ENCODE assay signal across 21 cellular contexts in the genomic region with DNA sequence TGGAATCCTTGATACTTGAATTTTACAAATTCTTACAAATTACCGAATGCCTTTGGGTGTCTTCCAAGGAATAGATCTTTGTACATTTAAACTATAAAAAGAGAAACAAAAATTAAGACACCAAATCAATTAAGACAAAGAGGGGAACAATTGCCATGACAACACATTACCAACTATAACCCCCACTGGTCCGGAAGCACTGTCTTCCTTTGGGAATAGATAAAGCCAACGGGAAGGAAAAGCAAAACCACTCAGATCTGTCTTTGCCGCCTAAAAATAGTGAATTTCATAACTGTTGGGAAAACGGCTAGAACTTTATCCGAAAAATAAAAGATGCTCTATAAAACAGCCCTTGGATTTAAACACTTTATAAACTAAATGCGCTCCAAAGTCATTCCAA. TPM values are rescaled to one million over a fixed set of nuclear protein-coding genes. Genes with fewer than 3 reads are reported as not detected.
A peak's percentile ranks its signal among the peaks of the same experiment; 100 is the strongest.
DNase-seq lines count a peak whose midpoint lies in the region; ATAC-seq, FAIRE-seq and TF ChIP-seq lines count a peak whose summit lies in the region.
"Had no signal": no experiment of that assay in that cellular context is flagged by ENCODE, and none has a peak within 500 bp of the region (broad histone marks: within the 10 kb centered on the region; RNA-seq: fewer than 3 reads in every experiment).

No MANE protein-coding gene starts in this region.

- no peak overlapping the region for H2AFZ ChIP-seq in K562 (ENCODE audit: low read depth, low read length)
- no peak overlapping the region for H2AFZ ChIP-seq in endothelial cell of umbilical vein (ENCODE audit: low read depth, low read length)
- H2AFZ ChIP-seq: GM23248 had no signal

- H3K9me1 ChIP-seq in K562 (ENCODE audit: control insufficient read depth, insufficient read depth, low read length) (no peaks in the 10 kb centered on the region), endothelial cell of umbilical vein (replicated peaks; ENCODE audit: control insufficient read depth, extremely low read depth, insufficient read depth, low read length) (no peaks in the 10 kb centered on the region)

- peak overlapping the region; percentile 89 for H3K27ac ChIP-seq in BLaER1
- peak overlapping the region in 9 of 11 experiments; percentile 16 to 97 (median 93); a peak in 18 of 22 replicates for H3K27ac ChIP-seq in BLaER1 treated with 17β-estradiol and CSF1 and Interleukin-3, amounts not matched to agents 10 nM and 100 nM
- no peak overlapping the region for H3K27ac ChIP-seq in K562 (ENCODE audit: extremely low read depth, low read depth, low read length)
- H3K27ac ChIP-seq in endothelial cell of umbilical vein (ENCODE audit: insufficient read depth, low read depth, low read length), result no peak overlapping the region
- H3K27ac ChIP-seq: GM23248 had no signal

- H3K4me1 Mint-ChIP-seq in activated CD4-positive, alpha-beta memory T cell treated with anti-CD3 and anti-CD28 coated beads, Interleukin-2, amount 10 ng/mL, durations not matched to agents 7 days and 5 days, result peaks cover 9% of the 10 kb centered on the region
- H3K4me1 Mint-ChIP-seq in activated CD4-positive, alpha-beta T cell treated with anti-CD3 and anti-CD28 coated beads for 36 hours, result peaks cover 7% of the 10 kb centered on the region

- H3K9me3 Mint-ChIP-seq in activated CD4-positive, alpha-beta memory T cell treated with anti-CD3 and anti-CD28 coated beads, Interleukin-2, amount 10 ng/mL, durations not matched to agents 7 days and 5 days, result no peaks in the 10 kb centered on the region
- H3K9me3 Mint-ChIP-seq in activated CD4-positive, alpha-beta T cell treated with anti-CD3 and anti-CD28 coated beads for 36 hours (ENCODE audit: low read depth), result no peaks in the 10 kb centered on the region
- H3K9me3 Mint-ChIP-seq: CD4-positive, alpha-beta T cell; CD8-positive, alpha-beta memory T cell; H9 had no signal

- in situ Hi-C loops in K562 (cut with MboI), result no loop called here

- no peaks in the 10 kb centered on the region for H3K27me3 ChIP-seq in BLaER1
- no peaks in the 10 kb centered on the region for H3K27me3 ChIP-seq in BLaER1 treated with 17β-estradiol and CSF1 and Interleukin-3, amounts not matched to agents 10 nM and 100 nM
- no peaks in the 10 kb centered on the region for H3K27me3 ChIP-seq in K562 (ENCODE audit: control insufficient read depth in 2 of 2, insufficient read depth in 2 of 2, low read length in 2 of 2)
- H3K27me3 ChIP-seq in endothelial cell of umbilical vein (ENCODE audit: control insufficient read depth in 2 of 2, insufficient read depth in 2 of 2, low read length in 2 of 2), result no peaks in the 10 kb centered on the region

- DNase-seq in K562 (ENCODE audit: extremely low read depth in 1 of 4, low spot score in 3 of 4), result no peak
- no peak for DNase-seq in endothelial cell of umbilical vein (ENCODE audit: low read depth, low spot score)
- DNase-seq in activated CD4-positive, CD25-positive, alpha-beta regulatory T cell (lab: John Stamatoyannopoulos, UW), result no peak
- DNase-seq in foreskin melanocyte, result no peak
- DNase-seq in activated CD4-positive, alpha-beta memory T cell treated with anti-CD3 and anti-CD28 coated beads, Interleukin-2, amount 10 ng/mL, durations not matched to agents 7 days and 5 days, result no peak
- no peak for DNase-seq in activated CD4-positive, alpha-beta T cell treated with anti-CD3 and anti-CD28 coated beads for 36 hours
- DNase-seq: CD4-positive, alpha-beta T cell; CD8-positive, alpha-beta memory T cell; DMS 273 treated with DMSO at 0.1 percent for 48 hours; DMS79; EL; GDM1; GM23248; H9 had no signal

- no peak for TF ChIP-seq EP300 in K562 (IDR thresholded peaks at IDR 0.05; ENCODE audit: low read length)

- dilution Hi-C loops in endothelial cell of umbilical vein (cut with MboI; ENCODE audit: extremely low pct_ligation_motif_present, low sequenced_read_pairs), result no loop called here

- CTCF ChIA-PET in K562 (lab: Yijun Ruan, JAX; ENCODE audit: low intra/inter-chr PET ratio), result no interaction called here
- CTCF ChIA-PET in endothelial cell of umbilical vein (lab: Charles Lee), result no interaction called here
- CTCF ChIA-PET in activated CD4-positive, alpha-beta memory T cell treated with anti-CD3 and anti-CD28 coated beads, Interleukin-2, amount 10 ng/mL, durations not matched to agents 7 days and 5 days (lab: Charles Lee), result no interaction called here
- CTCF ChIA-PET in activated CD4-positive, alpha-beta T cell treated with anti-CD3 and anti-CD28 coated beads for 36 hours (lab: Charles Lee), result no interaction called here

- POLR2A ChIA-PET in K562 (lab: Yijun Ruan, JAX), result interaction anchor here (0.5 kb wide), 1 partner anchor 34 kb away, joined by 3 read pairs; no protein-coding TSS in a partner anchor
- POLR2A ChIA-PET in endothelial cell of umbilical vein (lab: Charles Lee), result no interaction called here
- POLR2A ChIA-PET in activated CD4-positive, alpha-beta memory T cell treated with anti-CD3 and anti-CD28 coated beads, Interleukin-2, amount 10 ng/mL, durations not matched to agents 7 days and 5 days (lab: Charles Lee), result no interaction called here
- POLR2A ChIA-PET in activated CD4-positive, alpha-beta T cell treated with anti-CD3 and anti-CD28 coated beads for 36 hours (lab: Charles Lee), result no interaction called here

- TF ChIP-seq RAD21 in K562 (CRISPR knock-in tag; conservative IDR thresholded peaks at IDR 0.05 in 1 of 2, IDR thresholded peaks at IDR 0.05 in 1 of 2), result no peak

- TF ChIP-seq CTCF in K562 (IDR thresholded peaks at IDR 0.05 in 2 of 3, conservative IDR thresholded peaks at IDR 0.05 in 1 of 3; ENCODE audit: insufficient read depth in 2 of 3, low read depth in 1 of 3, low read length in 3 of 3) (no peak), endothelial cell of umbilical vein (IDR thresholded peaks at IDR 0.05; ENCODE audit: extremely low read depth in 1 of 2, insufficient read depth in 1 of 2, low read depth in 1 of 2, low read length in 2 of 2) (no peak)

- no peak overlapping the region for H3K27ac Mint-ChIP-seq in activated CD4-positive, alpha-beta memory T cell treated with anti-CD3 and anti-CD28 coated beads, Interleukin-2, amount 10 ng/mL, durations not matched to agents 7 days and 5 days
- no peak overlapping the region for H3K27ac Mint-ChIP-seq in activated CD4-positive, alpha-beta T cell treated with anti-CD3 and anti-CD28 coated beads for 36 hours
- H3K27ac Mint-ChIP-seq: CD14-positive monocyte; CD4-positive, alpha-beta T cell; H9 had no signal

- H3K4me3 Mint-ChIP-seq in activated CD4-positive, alpha-beta memory T cell treated with anti-CD3 and anti-CD28 coated beads, Interleukin-2, amount 10 ng/mL, durations not matched to agents 7 days and 5 days, result no peak overlapping the region
- no peak overlapping the region for H3K4me3 Mint-ChIP-seq in activated CD4-positive, alpha-beta T cell treated with anti-CD3 and anti-CD28 coated beads for 36 hours
- H3K4me3 Mint-ChIP-seq: CD14-positive monocyte; CD4-positive, alpha-beta T cell; CD8-positive, alpha-beta memory T cell; H9 had no signal

- peak overlapping the region; percentile 73 for H3K4me2 ChIP-seq in BLaER1
- H3K4me2 ChIP-seq in BLaER1 treated with 17β-estradiol and CSF1 and Interleukin-3, amounts not matched to agents 10 nM and 100 nM, result peak overlapping the region; percentile 72 to 95 (median 89); a peak in 21 of 22 replicates
- H3K4me2 ChIP-seq in K562 (ENCODE audit: insufficient read depth, low read length), result no peak overlapping the region
- H3K4me2 ChIP-seq in endothelial cell of umbilical vein (ENCODE audit: insufficient read depth, low read length), result peak overlapping the region; percentile 65

- no peak for FAIRE-seq in K562 (lab: Jason Lieb, UNC)
- FAIRE-seq in endothelial cell of umbilical vein (lab: Jason Lieb, UNC), result peak; percentile 8
- FAIRE-seq: D721Med, GM12891, GM18507 had no signal

- H3K9me3 ChIP-seq in BLaER1 (no peaks in the 10 kb centered on the region; the same call in 1 of the 2 replicates), K562 (replicated peaks; ENCODE audit: control insufficient read depth, insufficient read depth, low read depth, low read length) (no peaks in the 10 kb centered on the region), endothelial cell of umbilical vein (replicated peaks; ENCODE audit: control insufficient read depth, insufficient read depth, low read length) (no peaks in the 10 kb centered on the region)
- no peaks in the 10 kb centered on the region; a peak in 1 of 22 replicates for H3K9me3 ChIP-seq in BLaER1 treated with 17β-estradiol and CSF1 and Interleukin-3, amounts not matched to agents 10 nM and 100 nM (replicated peaks in 1 of 11)

- BruUV-seq in K562 (replicated peaks; lab: Mats Ljungman, UMichigan) (no TSS peak), endothelial cell of umbilical vein (replicated peaks; lab: Mats Ljungman, UMichigan) (no TSS peak)

- no peaks in the 10 kb centered on the region for H3K36me3 Mint-ChIP-seq in activated CD4-positive, alpha-beta memory T cell treated with anti-CD3 and anti-CD28 coated beads, Interleukin-2, amount 10 ng/mL, durations not matched to agents 7 days and 5 days (ENCODE audit: low read depth)
- H3K36me3 Mint-ChIP-seq in activated CD4-positive, alpha-beta T cell treated with anti-CD3 and anti-CD28 coated beads for 36 hours (ENCODE audit: low read depth), result no peaks in the 10 kb centered on the region
- H3K36me3 Mint-ChIP-seq: CD14-positive monocyte; CD8-positive, alpha-beta memory T cell had no signal

- H3K4me1 ChIP-seq in BLaER1 (peaks cover 99% of the 10 kb centered on the region), K562 (replicated peaks in 1 of 2; ENCODE audit: control insufficient read depth in 2 of 2, insufficient read depth in 2 of 2, low read length in 2 of 2) (no peaks in the 10 kb centered on the region), endothelial cell of umbilical vein (ENCODE audit: control insufficient read depth, extremely low read depth, insufficient read depth, low read length) (peaks cover 13% of the 10 kb centered on the region)
- H3K4me1 ChIP-seq in BLaER1 treated with 17β-estradiol and CSF1 and Interleukin-3, amounts not matched to agents 10 nM and 100 nM, result peaks cover 79 to 100% (median 93%) of the 10 kb centered on the region in 10 experiments

- H3K4me3 ChIP-seq in BLaER1, result peak overlapping the region; percentile 51; the same call in 1 of the 2 replicates
- H3K4me3 ChIP-seq in BLaER1 treated with 17β-estradiol and CSF1 and Interleukin-3, amounts not matched to agents 10 nM and 100 nM, result peak overlapping the region in 8 of 10 experiments; percentile 6 to 56 (median 48); a peak in 12 of 20 replicates
- no peak overlapping the region for H3K4me3 ChIP-seq in K562
- no peak overlapping the region for H3K4me3 ChIP-seq in endothelial cell of umbilical vein (replicated peaks in 1 of 3; ENCODE audit: insufficient read depth in 1 of 3, low read depth in 1 of 3, low read length in 3 of 3)
- H3K4me3 ChIP-seq: GM23248 had no signal

- 86% methylated on average over 7 of the region's 7 CpGs for WGBS in K562 (ENCODE audit: insufficient coverage, low coverage, missing lambda C conversion rate)

- TF ChIP-seq POLR2A in K562 (conservative IDR thresholded peaks at IDR 0.05) (no peak), endothelial cell of umbilical vein (IDR thresholded peaks at IDR 0.05; ENCODE audit: low read depth, low read length) (no peak)

- peaks cover 91% of the 10 kb centered on the region for H3K79me2 ChIP-seq in K562 (ENCODE audit: control insufficient read depth, insufficient read depth, low read length)
- H3K79me2 ChIP-seq in endothelial cell of umbilical vein (ENCODE audit: control insufficient read depth, insufficient read depth, low read length), result peaks cover 96% of the 10 kb centered on the region

- ATAC-seq in K562, result no peak
- no peak for ATAC-seq in activated CD4-positive, alpha-beta T cell treated with anti-CD3 and anti-CD28 coated beads for 36 hours
- ATAC-seq: HCT116 had no signal

- no peaks in the 10 kb centered on the region for H3K27me3 Mint-ChIP-seq in activated CD4-positive, alpha-beta memory T cell treated with anti-CD3 and anti-CD28 coated beads, Interleukin-2, amount 10 ng/mL, durations not matched to agents 7 days and 5 days
- no peaks in the 10 kb centered on the region for H3K27me3 Mint-ChIP-seq in activated CD4-positive, alpha-beta T cell treated with anti-CD3 and anti-CD28 coated beads for 36 hours
- H3K27me3 Mint-ChIP-seq: CD4-positive, alpha-beta T cell had no signal

- H3K9ac ChIP-seq in BLaER1, result peak overlapping the region; percentile 70
- peak overlapping the region in 8 of 11 experiments; percentile 42 to 85 (median 79); a peak in 16 of 22 replicates for H3K9ac ChIP-seq in BLaER1 treated with 17β-estradiol and CSF1 and Interleukin-3, amounts not matched to agents 10 nM and 100 nM
- no peak overlapping the region for H3K9ac ChIP-seq in K562 (ENCODE audit: insufficient read depth in 1 of 2, low read depth in 2 of 2, low read length in 2 of 2)
- H3K9ac ChIP-seq in endothelial cell of umbilical vein (replicated peaks; ENCODE audit: extremely low read depth, insufficient read depth, low read length), result no peak overlapping the region
- H3K9ac ChIP-seq: GM23248 had no signal

- H4K20me1 ChIP-seq in BLaER1, result peaks cover 10% of the 10 kb centered on the region; the same call in 1 of the 2 replicates
- peaks cover 0 to 98% (median 3%) of the 10 kb centered on the region in 11 experiments; a peak in 9 of 22 replicates for H4K20me1 ChIP-seq in BLaER1 treated with 17β-estradiol and CSF1 and Interleukin-3, amounts not matched to agents 10 nM and 100 nM
- H4K20me1 ChIP-seq in K562 (replicated peaks; ENCODE audit: control insufficient read depth, insufficient read depth, low read length), result peaks cover 16% of the 10 kb centered on the region; the same call in 1 of the 2 replicates
- H4K20me1 ChIP-seq in endothelial cell of umbilical vein (replicated peaks; ENCODE audit: control insufficient read depth, extremely low read depth, insufficient read depth, low read length), result peaks cover 7% of the 10 kb centered on the region

- H3K36me3 ChIP-seq in BLaER1 (peaks cover 12% of the 10 kb centered on the region), K562 (ENCODE audit: control insufficient read depth, insufficient read depth, low read length) (peaks cover 8% of the 10 kb centered on the region; the same call in 2 of the 3 replicates), endothelial cell of umbilical vein (ENCODE audit: control insufficient read depth in 2 of 2, extremely low read depth in 1 of 2, insufficient read depth in 2 of 2, low read length in 2 of 2) (peaks cover under 1 to 9% of the 10 kb centered on the region in 2 experiments)
- H3K36me3 ChIP-seq in BLaER1 treated with 17β-estradiol and CSF1 and Interleukin-3, amounts not matched to agents 10 nM and 100 nM, result peaks cover 5 to 27% (median 14%) of the 10 kb centered on the region in 11 experiments; a peak in 18 of 22 replicates

- intact Hi-C loops in K562 (cut with micrococcal nuclease) (no loop called here), endothelial cell of umbilical vein (cut with micrococcal nuclease) (no loop called here)
- intact Hi-C loops in activated CD4-positive, alpha-beta T cell treated with anti-CD3 and anti-CD28 coated beads for 36 hours (cut with DNase I, micrococcal nuclease), result no loop called here

RNA-seq across cellular contexts. Expression of gene GRB10, which starts 37.4 kb away (rescaled TPM):
- total RNA-seq in K562 (2011; cell fraction: chromatin; rRNA removed; ENCODE audit: low replicate concordance), result 155 and 246 TPM in 2 replicates
- 95.1 and 108 TPM in 2 replicates for total RNA-seq in K562 (2011; cell fraction: nucleolus; rRNA removed)
- total RNA-seq in K562 (2011; cell fraction: nucleoplasm; rRNA removed), result 149 and 184 TPM in 2 replicates
- total RNA-seq in K562 (2014; rRNA removed) (56.5 and 57.4 TPM in 2 replicates), K562 (2014; rRNA removed; fragmentation: Illumina TruSeq; extraction: Trizol) (43.4 and 44.0 TPM in 2 replicates), K562 (2015; rRNA removed; fragmentation: Illumina TruSeq; extraction: Trizol) (25.8 and 28.6 TPM in 2 replicates), K562 (2021) (77.7 and 88.5 TPM in 2 replicates), endothelial cell of umbilical vein (240 and 243 TPM in 2 replicates)
- polyA plus RNA-seq in K562 (2011; rRNA removed) (26.9 and 28.0 TPM in 2 replicates), K562 (2014; fragmentation: Illumina TruSeq; extraction: Trizol) (48.1 and 49.0 TPM in 2 replicates), K562 (2014; fragmentation: Nextera tagmentation; extraction: Ambion mirVana) (1 to 10 TPM; 8.9 to 9.9 TPM), K562 (2014; rRNA removed) (39.0 and 40.7 TPM in 2 replicates), endothelial cell of umbilical vein (36.2 and 43.7 TPM in 2 replicates)
- polyA plus RNA-seq in K562 (2011; cell fraction: cytosol; rRNA removed), result 24.2 and 25.9 TPM in 2 replicates
- polyA plus RNA-seq in K562 (2011; cell fraction: nucleus; rRNA removed), result 56.8 and 69.8 TPM in 2 replicates
- 33.8 and 79.4 TPM in 2 replicates for polyA plus RNA-seq in K562 (2012)
- 62.8 and 74.1 TPM in 2 replicates for polyA minus RNA-seq in K562 (2011; rRNA and poly(A)+ RNA removed)
- polyA minus RNA-seq in K562 (2011; cell fraction: cytosol; rRNA and poly(A)+ RNA removed), result 35.8 and 51.6 TPM in 2 replicates
- 75.0 and 114 TPM in 2 replicates for polyA minus RNA-seq in K562 (2011; cell fraction: nucleus; rRNA and poly(A)+ RNA removed)
- 30.5 and 31.8 TPM in 2 replicates for polyA plus RNA-seq in endothelial cell of umbilical vein (2011; cell fraction: cytosol; rRNA removed)
- polyA plus RNA-seq in endothelial cell of umbilical vein (2011; cell fraction: nucleus; rRNA removed), result 127 and 138 TPM in 2 replicates
- polyA plus RNA-seq in endothelial cell of umbilical vein (2012), result 81.9 and 101 TPM in 2 replicates
- 129 and 144 TPM in 2 replicates for polyA minus RNA-seq in endothelial cell of umbilical vein
- 19.9 TPM for polyA minus RNA-seq in endothelial cell of umbilical vein (2011; cell fraction: cytosol; rRNA and poly(A)+ RNA removed)
- polyA minus RNA-seq in endothelial cell of umbilical vein (2011; cell fraction: nucleus; rRNA and poly(A)+ RNA removed), result 265 and 279 TPM in 2 replicates
- 10 to 100 TPM; 13.9 to 14.2 TPM for total RNA-seq in activated CD4-positive, alpha-beta memory T cell treated with anti-CD3 and anti-CD28 coated beads, Interleukin-2, amount 10 ng/mL, durations not matched to agents 7 days and 5 days
- 10 to 100 TPM in 1 of 2 experiments, 1 to 10 TPM in 1; 9.5 to 11.9 TPM for total RNA-seq in activated CD4-positive, alpha-beta T cell treated with anti-CD3 and anti-CD28 coated beads for 36 hours

Comparison
In these comparisons a context has a peak if more than half of its experiments do, and no peak if none do; other contexts are left out.
1. H3K27ac ChIP-seq: peak in BLaER1 (single experiment) and BLaER1 treated with 17β-estradiol and CSF1 and Interleukin-3, amounts not matched to agents 10 nM and 100 nM (9 of 11); none in K562 (single experiment) and endothelial cell of umbilical vein (single experiment).
2. H3K4me3 ChIP-seq: peak in BLaER1 (single experiment) and BLaER1 treated with 17β-estradiol and CSF1 and Interleukin-3, amounts not matched to agents 10 nM and 100 nM (8 of 10); none in K562 (single experiment) and endothelial cell of umbilical vein (0 of 3).
3. H3K9ac ChIP-seq: peak in BLaER1 (single experiment) and BLaER1 treated with 17β-estradiol and CSF1 and Interleukin-3, amounts not matched to agents 10 nM and 100 nM (8 of 11); none in K562 (0 of 2) and endothelial cell of umbilical vein (single experiment).